ENCODE assay signal across 13 cellular contexts in genomic region chr1:113808450-113809195, GRCh38. TPM values are rescaled to one million over a fixed set of nuclear protein-coding genes. Genes with fewer than 3 reads are reported as not detected.
A peak's percentile ranks its signal among the peaks of the same experiment; 100 is the strongest.
DNase-seq lines count a peak whose midpoint lies in the region; ATAC-seq, FAIRE-seq and TF ChIP-seq lines count a peak whose summit lies in the region.
"Had no signal": no experiment of that assay in that cellular context is flagged by ENCODE, and none has a peak within 500 bp of the region (broad histone marks: within the 10 kb centered on the region; RNA-seq: fewer than 3 reads in every experiment).

No MANE protein-coding gene starts in this region.

- intact Hi-C loops in activated T-helper 1 cell treated with anti-CD3 and anti-CD28 coated beads, Interleukin-12 subunit alpha, Interleukin-12 subunit beta, Interleukin-2, Interleukin-4 antibody, amounts not matched to agents 30 ng/mL and 10 ng/mL and 1 ng/mL, durations not matched to agents 14 hours and 24 hours and 36 hours (cut with micrococcal nuclease): no loop called here

- no peak overlapping the region for H3K27ac ChIP-seq in A549
- H3K27ac ChIP-seq in mesenchymal stem cell (ENCODE audit: low read length, poor library complexity, severe bottlenecking): no peak overlapping the region
- H3K27ac ChIP-seq: brain microvascular endothelial cell, C4-2B had no signal

- no peak overlapping the region for H3K18ac ChIP-seq in mesenchymal stem cell (ENCODE audit: low read depth in 1 of 2, low read length in 2 of 2)

- 89% methylated on average over 4 of the region's 4 CpGs for WGBS in A549 (ENCODE audit: missing lambda C conversion rate)
- 100% methylated on average over 3 of the region's 4 CpGs for WGBS in mesenchymal stem cell

- H3K4me1 Mint-ChIP-seq in activated naive CD8-positive, alpha-beta T cell treated with anti-CD3 and anti-CD28 coated beads for 36 hours: peaks cover 50% of the 10 kb centered on the region
- H3K4me1 Mint-ChIP-seq in activated T-helper 1 cell treated with anti-CD3 and anti-CD28 coated beads, Interleukin-12 subunit alpha, Interleukin-12 subunit beta, Interleukin-2, Interleukin-4 antibody, amounts not matched to agents 30 ng/mL and 10 ng/mL and 1 ng/mL, durations not matched to agents 14 hours and 24 hours and 36 hours (ENCODE audit: low read depth): peaks cover 53% of the 10 kb centered on the region

- peaks cover 3% of the 10 kb centered on the region for H3K79me1 ChIP-seq in mesenchymal stem cell (replicated peaks; ENCODE audit: low read length, poor library complexity, severe bottlenecking)

- peak overlapping the region; percentile 4 for H3K9ac ChIP-seq in mesenchymal stem cell (ENCODE audit: low read length)

- CTCF ChIA-PET in A549 (lab: Yijun Ruan, JAX): no interaction called here

- H3K4me3 ChIP-seq in A549 (no peak overlapping the region), mesenchymal stem cell (ENCODE audit: insufficient read depth in 1 of 2, low read depth in 1 of 2, low read length in 2 of 2) (no peak overlapping the region)
- H3K4me3 ChIP-seq: lung, skin epidermis had no signal

- H2BK5ac ChIP-seq in mesenchymal stem cell (ENCODE audit: low read depth, low read length, poor library complexity, severe bottlenecking): no peak overlapping the region

- H4K8ac ChIP-seq in mesenchymal stem cell (ENCODE audit: low read length): no peak overlapping the region

- DNase-seq in A549 (ENCODE audit: low read depth in 1 of 2, low spot score in 1 of 2): no peak
- DNase-seq in GF-D8 (lab: John Stamatoyannopoulos, UW): peak; percentile 14
- no peak for DNase-seq in activated naive CD8-positive, alpha-beta T cell treated with anti-CD3 and anti-CD28 coated beads for 36 hours
- no peak for DNase-seq in mesenchymal stem cell
- no peak for DNase-seq in pons (ENCODE audit: low spot score)
- no peak for DNase-seq in amniotic stem cell (lab: John Stamatoyannopoulos, UW)
- DNase-seq in activated T-helper 1 cell treated with anti-CD3 and anti-CD28 coated beads, Interleukin-12 subunit alpha, Interleukin-12 subunit beta, Interleukin-2, Interleukin-4 antibody, amounts not matched to agents 30 ng/mL and 10 ng/mL and 1 ng/mL, durations not matched to agents 14 hours and 24 hours and 36 hours (ENCODE audit: low spot score): no peak
- DNase-seq: brain microvascular endothelial cell, NCI-H2029 treated with DMSO at 0.1 percent for 48 hours had no signal

- H3K4me1 ChIP-seq in A549 (peaks cover 36% of the 10 kb centered on the region), mesenchymal stem cell (ENCODE audit: control insufficient read depth, insufficient read depth, low read depth, low read length) (peaks cover 5% of the 10 kb centered on the region)

- no peaks in the 10 kb centered on the region for H3K36me3 ChIP-seq in mesenchymal stem cell (ENCODE audit: control insufficient read depth in 1 of 2, insufficient read depth in 2 of 2, low read depth in 1 of 2, low read length in 2 of 2)
- H3K36me3 ChIP-seq: brain microvascular endothelial cell had no signal

- no peak overlapping the region for H2BK12ac ChIP-seq in mesenchymal stem cell (ENCODE audit: low read length in 2 of 2)

- H3K27ac Mint-ChIP-seq in activated naive CD8-positive, alpha-beta T cell treated with anti-CD3 and anti-CD28 coated beads for 36 hours: no peak overlapping the region
- no peak overlapping the region for H3K27ac Mint-ChIP-seq in activated T-helper 1 cell treated with anti-CD3 and anti-CD28 coated beads, Interleukin-12 subunit alpha, Interleukin-12 subunit beta, Interleukin-2, Interleukin-4 antibody, amounts not matched to agents 30 ng/mL and 10 ng/mL and 1 ng/mL, durations not matched to agents 14 hours and 24 hours and 36 hours

- H3K9me3 Mint-ChIP-seq in activated naive CD8-positive, alpha-beta T cell treated with anti-CD3 and anti-CD28 coated beads for 36 hours: no peaks in the 10 kb centered on the region
- no peaks in the 10 kb centered on the region for H3K9me3 Mint-ChIP-seq in activated T-helper 1 cell treated with anti-CD3 and anti-CD28 coated beads, Interleukin-12 subunit alpha, Interleukin-12 subunit beta, Interleukin-2, Interleukin-4 antibody, amounts not matched to agents 30 ng/mL and 10 ng/mL and 1 ng/mL, durations not matched to agents 14 hours and 24 hours and 36 hours

- peaks cover 29% of the 10 kb centered on the region for H3K36me3 Mint-ChIP-seq in activated naive CD8-positive, alpha-beta T cell treated with anti-CD3 and anti-CD28 coated beads for 36 hours
- peaks cover 25% of the 10 kb centered on the region for H3K36me3 Mint-ChIP-seq in activated T-helper 1 cell treated with anti-CD3 and anti-CD28 coated beads, Interleukin-12 subunit alpha, Interleukin-12 subunit beta, Interleukin-2, Interleukin-4 antibody, amounts not matched to agents 30 ng/mL and 10 ng/mL and 1 ng/mL, durations not matched to agents 14 hours and 24 hours and 36 hours (ENCODE audit: low read depth)

- no peaks in the 10 kb centered on the region for H3K27me3 Mint-ChIP-seq in activated naive CD8-positive, alpha-beta T cell treated with anti-CD3 and anti-CD28 coated beads for 36 hours
- no peaks in the 10 kb centered on the region for H3K27me3 Mint-ChIP-seq in activated T-helper 1 cell treated with anti-CD3 and anti-CD28 coated beads, Interleukin-12 subunit alpha, Interleukin-12 subunit beta, Interleukin-2, Interleukin-4 antibody, amounts not matched to agents 30 ng/mL and 10 ng/mL and 1 ng/mL, durations not matched to agents 14 hours and 24 hours and 36 hours (ENCODE audit: insufficient read depth)

- TF ChIP-seq CTCF in A549 (IDR thresholded peaks at IDR 0.05): no peak

- no peak overlapping the region for H4K91ac ChIP-seq in mesenchymal stem cell (ENCODE audit: low read length)

- H3K4ac ChIP-seq in mesenchymal stem cell (ENCODE audit: low read depth in 1 of 2, low read length in 2 of 2): no peak overlapping the region

- ATAC-seq in A549: no peak
- no peak for ATAC-seq in GM18870 (IDR thresholded peaks at IDR 0.05; ENCODE audit: unreplicated experiment)

- peak overlapping the region; percentile 78; the same call in 2 of the 3 replicates for H3K4me2 ChIP-seq in A549
- no peak overlapping the region for H3K4me2 ChIP-seq in mesenchymal stem cell (ENCODE audit: low read length, poor library complexity, severe bottlenecking)

- H3K14ac ChIP-seq in mesenchymal stem cell (ENCODE audit: low read length in 2 of 2): no peak overlapping the region

- H3K4me3 Mint-ChIP-seq in activated naive CD8-positive, alpha-beta T cell treated with anti-CD3 and anti-CD28 coated beads for 36 hours: peak overlapping the region; percentile 43
- H3K4me3 Mint-ChIP-seq in activated T-helper 1 cell treated with anti-CD3 and anti-CD28 coated beads, Interleukin-12 subunit alpha, Interleukin-12 subunit beta, Interleukin-2, Interleukin-4 antibody, amounts not matched to agents 30 ng/mL and 10 ng/mL and 1 ng/mL, durations not matched to agents 14 hours and 24 hours and 36 hours: no peak overlapping the region

- H3K23ac ChIP-seq in mesenchymal stem cell (ENCODE audit: low read length in 2 of 2): no peak overlapping the region

- H3K9me3 ChIP-seq in A549 (no peaks in the 10 kb centered on the region), mesenchymal stem cell (ENCODE audit: control insufficient read depth, low read length) (no peaks in the 10 kb centered on the region)

- no peak overlapping the region for H2AFZ ChIP-seq in mesenchymal stem cell (ENCODE audit: low read depth, low read length)

- TF ChIP-seq EP300 in A549 (IDR thresholded peaks at IDR 0.05): no peak

- TF ChIP-seq POLR2A in A549 (IDR thresholded peaks at IDR 0.05; ENCODE audit: low read length): no peak

- no peaks in the 10 kb centered on the region for H3K27me3 ChIP-seq in mesenchymal stem cell (ENCODE audit: control insufficient read depth in 1 of 2, insufficient read depth in 1 of 2, low read length in 2 of 2)
- H3K27me3 ChIP-seq: brain microvascular endothelial cell had no signal

- H2BK120ac ChIP-seq in mesenchymal stem cell (ENCODE audit: low read depth, low read length): no peak overlapping the region

- no peak overlapping the region for H2AK5ac ChIP-seq in mesenchymal stem cell (ENCODE audit: low read length, severe bottlenecking)

- POLR2A ChIA-PET in A549 (lab: Yijun Ruan, JAX): no interaction called here

- FAIRE-seq in A549 (lab: Jason Lieb, UNC): no peak

- no peak overlapping the region for H2BK15ac ChIP-seq in mesenchymal stem cell (ENCODE audit: low read depth, poor library complexity, severe bottlenecking)

- no peak for TF ChIP-seq RAD21 in A549 (conservative IDR thresholded peaks at IDR 0.05 in 1 of 2, IDR thresholded peaks at IDR 0.05 in 1 of 2)

TF ChIP-seq in A549, 52 proteins besides CTCF, POLR2A, EP300 and RAD21:
- TF ChIP-seq CHD2 (IDR thresholded peaks at IDR 0.05; ENCODE audit: low read length, partially characterized antibody) (no peak), EHF (CRISPR knock-in tag; IDR thresholded peaks at IDR 0.05) (no peak)

RNA-seq across cellular contexts. Expression of gene RSBN1, which starts 3.7 kb away (rescaled TPM):
- polyA plus RNA-seq in A549 (2011; rRNA removed) (8.8 and 9.7 TPM in 2 replicates), A549 (2017; fragmentation: RNase III; extraction: RNeasy Plus Mini Kit Qiagen cat#74134 plus additional on column Dnase treatment) (2.9 to 3.0 TPM (median 2.9 TPM) in 3 replicates)
- 1.8 and 2.4 TPM in 2 replicates for polyA plus RNA-seq in A549 (2012; cell fraction: cytosol; rRNA removed)
- polyA plus RNA-seq in A549 (2012; cell fraction: nucleus; rRNA removed): 1.9 and 2.1 TPM in 2 replicates
- polyA minus RNA-seq in A549 (2011; rRNA and poly(A)+ RNA removed): 8.0 and 9.0 TPM in 2 replicates
- total RNA-seq in activated naive CD8-positive, alpha-beta T cell treated with anti-CD3 and anti-CD28 coated beads for 36 hours: 10 to 100 TPM; 15.4 to 16.3 TPM
- polyA plus RNA-seq in mesenchymal stem cell (2013, experiment 1 of 2): 5.9 TPM
- polyA plus RNA-seq in mesenchymal stem cell (2013, experiment 2 of 2): 5.7 TPM
- total RNA-seq in activated T-helper 1 cell treated with anti-CD3 and anti-CD28 coated beads, Interleukin-12 subunit alpha, Interleukin-12 subunit beta, Interleukin-2, Interleukin-4 antibody, amounts not matched to agents 30 ng/mL and 10 ng/mL and 1 ng/mL, durations not matched to agents 14 hours and 24 hours and 36 hours: 18.4 and 19.5 TPM in 2 replicates

RNA-seq across cellular contexts. Expression of gene PHTF1, which starts 49.3 kb away (rescaled TPM):
- polyA plus RNA-seq in A549 (2011; rRNA removed) (11.9 and 17.0 TPM in 2 replicates), A549 (2017; fragmentation: RNase III; extraction: RNeasy Plus Mini Kit Qiagen cat#74134 plus additional on column Dnase treatment) (13.7 to 17.1 TPM (median 15.8 TPM) in 3 replicates)
- polyA plus RNA-seq in A549 (2012; cell fraction: cytosol; rRNA removed): 6.3 and 6.8 TPM in 2 replicates
- polyA plus RNA-seq in A549 (2012; cell fraction: nucleus; rRNA removed): 6.5 and 10.2 TPM in 2 replicates
- polyA minus RNA-seq in A549 (2011; rRNA and poly(A)+ RNA removed): 9.5 and 11.7 TPM in 2 replicates
- 10 to 100 TPM; 14.5 to 17.2 TPM for total RNA-seq in activated naive CD8-positive, alpha-beta T cell treated with anti-CD3 and anti-CD28 coated beads for 36 hours
- polyA plus RNA-seq in mesenchymal stem cell (2013, experiment 1 of 2): 32.2 TPM
- polyA plus RNA-seq in mesenchymal stem cell (2013, experiment 2 of 2): 33.2 TPM
- total RNA-seq in activated T-helper 1 cell treated with anti-CD3 and anti-CD28 coated beads, Interleukin-12 subunit alpha, Interleukin-12 subunit beta, Interleukin-2, Interleukin-4 antibody, amounts not matched to agents 30 ng/mL and 10 ng/mL and 1 ng/mL, durations not matched to agents 14 hours and 24 hours and 36 hours: 14.7 and 16.6 TPM in 2 replicates
